23 cellular contexts compared by ENCODE assay signal in genomic region chr6:79515436-79515835, GRCh38.
DNase-seq lines count a peak whose midpoint lies in the region; ATAC-seq and FAIRE-seq lines count a peak whose summit lies in the region.
"Had no signal": no experiment of that assay in that cellular context is flagged by ENCODE, and none has a peak within 500 bp of the region (broad histone marks: within the 10 kb centered on the region; RNA-seq: fewer than 3 reads in every experiment).

No MANE protein-coding gene starts in this region.

- DNase-seq in dedifferentiated amniotic fluid mesenchymal stem cell (ENCODE audit: extremely low spot score) (peak; percentile 39), NCI-H1105 (lab: John Stamatoyannopoulos, UW) (no peak), glomerular visceral epithelial cell (ENCODE audit: extremely low spot score) (no peak), T-helper 2 cell (no peak)
- DNase-seq: 8988T; ACHN; C1 segment of cervical spinal cord; Calu3; CD4-positive, alpha-beta memory T cell; COR-L47; DMS153; DND-41; GDM1; GM23248; H7; HCEC 1CT had no signal

- no peak for ATAC-seq in HG02610 (IDR thresholded peaks at IDR 0.05; ENCODE audit: unreplicated experiment)
- ATAC-seq: A549, GM12878 had no signal

- FAIRE-seq in G401.6 (lab: Jason Lieb, UNC): peak; percentile 68
- peak; percentile 65 for FAIRE-seq in islet of Langerhans (lab: Jason Lieb, UNC)
- FAIRE-seq: A549, GM12878, GM19239, H1 had no signal
